In the genomic region with DNA sequence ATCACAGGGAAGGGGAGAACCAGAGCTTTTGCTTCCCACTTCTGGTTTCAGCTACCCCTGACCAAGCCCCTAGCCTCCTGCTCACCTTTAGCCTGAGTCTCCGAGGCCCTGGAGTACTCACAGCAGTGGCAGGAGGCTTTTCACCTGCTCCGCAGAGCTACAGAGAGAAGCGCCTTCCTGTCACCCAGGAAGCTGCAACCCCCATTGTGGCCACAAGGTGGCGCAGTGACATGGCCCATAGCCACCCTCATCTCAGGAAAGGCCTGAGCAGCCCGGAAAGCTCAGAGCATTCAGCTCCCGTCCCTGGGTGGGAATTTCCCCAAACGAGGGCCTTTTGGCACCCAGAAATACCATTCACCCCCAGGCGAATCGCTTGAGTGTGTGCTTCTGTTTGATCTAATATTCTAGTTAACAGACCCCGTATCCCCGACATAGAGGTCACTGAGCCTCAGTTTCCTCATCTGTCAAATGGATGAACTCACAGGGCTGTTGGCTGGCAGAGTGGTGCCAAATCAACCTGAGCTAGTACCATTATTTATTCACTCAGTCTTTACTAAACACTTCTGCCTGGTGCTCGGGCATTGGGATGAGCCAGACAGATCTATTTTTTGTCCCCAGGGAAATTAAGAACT, we compare ENCODE assay signal across 1 cellular context.
TF ChIP-seq lines count a peak whose summit lies in the region.

No MANE protein-coding gene starts in this region.

TF ChIP-seq in K562, 482 proteins besides CTCF, POLR2A, EP300 and RAD21 (continued from another document and continues in another):
- peak; percentile 85 for TF ChIP-seq DEAF1 (CRISPR knock-in tag; IDR thresholded peaks at IDR 0.05)
- no peak for TF ChIP-seq HDAC1 (IDR thresholded peaks at IDR 0.05)
- TF ChIP-seq SNIP1 (IDR thresholded peaks at IDR 0.05; ENCODE audit: low read depth) = no peak
- TF ChIP-seq, protein P1, sequence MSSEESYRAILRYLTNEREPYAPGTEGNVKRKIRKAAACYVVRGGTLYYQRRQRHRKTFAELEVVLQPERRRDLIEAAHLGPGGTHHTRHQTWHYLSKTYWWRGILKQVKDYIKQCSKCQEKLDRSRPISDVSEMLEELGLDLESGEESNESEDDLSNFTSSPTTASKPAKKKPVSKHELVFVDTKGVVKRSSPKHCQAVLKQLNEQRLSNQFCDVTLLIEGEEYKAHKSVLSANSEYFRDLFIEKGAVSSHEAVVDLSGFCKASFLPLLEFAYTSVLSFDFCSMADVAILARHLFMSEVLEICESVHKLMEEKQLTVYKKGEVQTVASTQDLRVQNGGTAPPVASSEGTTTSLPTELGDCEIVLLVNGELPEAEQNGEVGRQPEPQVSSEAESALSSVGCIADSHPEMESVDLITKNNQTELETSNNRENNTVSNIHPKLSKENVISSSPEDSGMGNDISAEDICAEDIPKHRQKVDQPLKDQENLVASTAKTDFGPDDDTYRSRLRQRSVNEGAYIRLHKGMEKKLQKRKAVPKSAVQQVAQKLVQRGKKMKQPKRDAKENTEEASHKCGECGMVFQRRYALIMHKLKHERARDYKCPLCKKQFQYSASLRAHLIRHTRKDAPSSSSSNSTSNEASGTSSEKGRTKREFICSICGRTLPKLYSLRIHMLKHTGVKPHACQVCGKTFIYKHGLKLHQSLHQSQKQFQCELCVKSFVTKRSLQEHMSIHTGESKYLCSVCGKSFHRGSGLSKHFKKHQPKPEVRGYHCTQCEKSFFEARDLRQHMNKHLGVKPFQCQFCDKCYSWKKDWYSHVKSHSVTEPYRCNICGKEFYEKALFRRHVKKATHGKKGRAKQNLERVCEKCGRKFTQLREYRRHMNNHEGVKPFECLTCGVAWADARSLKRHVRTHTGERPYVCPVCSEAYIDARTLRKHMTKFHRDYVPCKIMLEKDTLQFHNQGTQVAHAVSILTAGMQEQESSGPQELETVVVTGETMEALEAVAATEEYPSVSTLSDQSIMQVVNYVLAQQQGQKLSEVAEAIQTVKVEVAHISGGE (CRISPR knock-in tag; IDR thresholded peaks at IDR 0.05) = no peak
- TF ChIP-seq, protein P2, sequence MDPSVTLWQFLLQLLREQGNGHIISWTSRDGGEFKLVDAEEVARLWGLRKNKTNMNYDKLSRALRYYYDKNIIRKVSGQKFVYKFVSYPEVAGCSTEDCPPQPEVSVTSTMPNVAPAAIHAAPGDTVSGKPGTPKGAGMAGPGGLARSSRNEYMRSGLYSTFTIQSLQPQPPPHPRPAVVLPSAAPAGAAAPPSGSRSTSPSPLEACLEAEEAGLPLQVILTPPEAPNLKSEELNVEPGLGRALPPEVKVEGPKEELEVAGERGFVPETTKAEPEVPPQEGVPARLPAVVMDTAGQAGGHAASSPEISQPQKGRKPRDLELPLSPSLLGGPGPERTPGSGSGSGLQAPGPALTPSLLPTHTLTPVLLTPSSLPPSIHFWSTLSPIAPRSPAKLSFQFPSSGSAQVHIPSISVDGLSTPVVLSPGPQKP (CRISPR knock-in tag; IDR thresholded peaks at IDR 0.05) = no peak
- TF ChIP-seq HNRNPH1 (optimal IDR thresholded peaks at IDR 0.05; ENCODE audit: low read depth, low read length) = no peak
- TF ChIP-seq NBN (IDR thresholded peaks at IDR 0.05; ENCODE audit: low read depth) = no peak
- TF ChIP-seq, protein P3, sequence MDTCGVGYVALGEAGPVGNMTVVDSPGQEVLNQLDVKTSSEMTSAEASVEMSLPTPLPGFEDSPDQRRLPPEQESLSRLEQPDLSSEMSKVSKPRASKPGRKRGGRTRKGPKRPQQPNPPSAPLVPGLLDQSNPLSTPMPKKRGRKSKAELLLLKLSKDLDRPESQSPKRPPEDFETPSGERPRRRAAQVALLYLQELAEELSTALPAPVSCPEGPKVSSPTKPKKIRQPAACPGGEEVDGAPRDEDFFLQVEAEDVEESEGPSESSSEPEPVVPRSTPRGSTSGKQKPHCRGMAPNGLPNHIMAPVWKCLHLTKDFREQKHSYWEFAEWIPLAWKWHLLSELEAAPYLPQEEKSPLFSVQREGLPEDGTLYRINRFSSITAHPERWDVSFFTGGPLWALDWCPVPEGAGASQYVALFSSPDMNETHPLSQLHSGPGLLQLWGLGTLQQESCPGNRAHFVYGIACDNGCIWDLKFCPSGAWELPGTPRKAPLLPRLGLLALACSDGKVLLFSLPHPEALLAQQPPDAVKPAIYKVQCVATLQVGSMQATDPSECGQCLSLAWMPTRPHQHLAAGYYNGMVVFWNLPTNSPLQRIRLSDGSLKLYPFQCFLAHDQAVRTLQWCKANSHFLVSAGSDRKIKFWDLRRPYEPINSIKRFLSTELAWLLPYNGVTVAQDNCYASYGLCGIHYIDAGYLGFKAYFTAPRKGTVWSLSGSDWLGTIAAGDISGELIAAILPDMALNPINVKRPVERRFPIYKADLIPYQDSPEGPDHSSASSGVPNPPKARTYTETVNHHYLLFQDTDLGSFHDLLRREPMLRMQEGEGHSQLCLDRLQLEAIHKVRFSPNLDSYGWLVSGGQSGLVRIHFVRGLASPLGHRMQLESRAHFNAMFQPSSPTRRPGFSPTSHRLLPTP (IDR thresholded peaks at IDR 0.05; ENCODE audit: borderline replicate concordance, extremely low read depth, insufficient read length) = no peak
- TF ChIP-seq ZNF23 (CRISPR knock-in tag; IDR thresholded peaks at IDR 0.05) = no peak
- TF ChIP-seq, protein P4, sequence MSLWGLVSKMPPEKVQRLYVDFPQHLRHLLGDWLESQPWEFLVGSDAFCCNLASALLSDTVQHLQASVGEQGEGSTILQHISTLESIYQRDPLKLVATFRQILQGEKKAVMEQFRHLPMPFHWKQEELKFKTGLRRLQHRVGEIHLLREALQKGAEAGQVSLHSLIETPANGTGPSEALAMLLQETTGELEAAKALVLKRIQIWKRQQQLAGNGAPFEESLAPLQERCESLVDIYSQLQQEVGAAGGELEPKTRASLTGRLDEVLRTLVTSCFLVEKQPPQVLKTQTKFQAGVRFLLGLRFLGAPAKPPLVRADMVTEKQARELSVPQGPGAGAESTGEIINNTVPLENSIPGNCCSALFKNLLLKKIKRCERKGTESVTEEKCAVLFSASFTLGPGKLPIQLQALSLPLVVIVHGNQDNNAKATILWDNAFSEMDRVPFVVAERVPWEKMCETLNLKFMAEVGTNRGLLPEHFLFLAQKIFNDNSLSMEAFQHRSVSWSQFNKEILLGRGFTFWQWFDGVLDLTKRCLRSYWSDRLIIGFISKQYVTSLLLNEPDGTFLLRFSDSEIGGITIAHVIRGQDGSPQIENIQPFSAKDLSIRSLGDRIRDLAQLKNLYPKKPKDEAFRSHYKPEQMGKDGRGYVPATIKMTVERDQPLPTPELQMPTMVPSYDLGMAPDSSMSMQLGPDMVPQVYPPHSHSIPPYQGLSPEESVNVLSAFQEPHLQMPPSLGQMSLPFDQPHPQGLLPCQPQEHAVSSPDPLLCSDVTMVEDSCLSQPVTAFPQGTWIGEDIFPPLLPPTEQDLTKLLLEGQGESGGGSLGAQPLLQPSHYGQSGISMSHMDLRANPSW (CRISPR knock-in tag; IDR thresholded peaks at IDR 0.05) = no peak
- TF ChIP-seq NFIC (IDR thresholded peaks at IDR 0.05) = no peak
- TF ChIP-seq ESRRA (IDR thresholded peaks at IDR 0.05; ENCODE audit: borderline replicate concordance, low read depth) = no peak; the same call in 1 of the 2 replicates
- TF ChIP-seq STAT5B (CRISPR knock-in tag; IDR thresholded peaks at IDR 0.05) = no peak
- TF ChIP-seq ZNF584 (CRISPR knock-in tag; IDR thresholded peaks at IDR 0.05; ENCODE audit: low read depth) = no peak
- no peak for TF ChIP-seq ELF4 (CRISPR knock-in tag; IDR thresholded peaks at IDR 0.05)
- no peak for TF ChIP-seq TAF7 (tag; IDR thresholded peaks at IDR 0.05)
- no peak for TF ChIP-seq HDAC8 (tag; IDR thresholded peaks at IDR 0.05)
- no peak for TF ChIP-seq JUNB (CRISPR knock-in tag; conservative IDR thresholded peaks at IDR 0.05)
- TF ChIP-seq, protein P5, sequence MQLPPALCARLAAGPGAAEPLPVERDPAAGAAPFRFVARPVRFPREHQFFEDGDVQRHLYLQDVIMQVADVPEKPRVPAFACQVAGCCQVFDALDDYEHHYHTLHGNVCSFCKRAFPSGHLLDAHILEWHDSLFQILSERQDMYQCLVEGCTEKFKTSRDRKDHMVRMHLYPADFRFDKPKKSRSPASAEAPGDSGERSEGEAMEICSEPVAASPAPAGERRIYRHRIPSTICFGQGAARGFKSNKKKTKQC (CRISPR knock-in tag; IDR thresholded peaks at IDR 0.05) = no peak
- no peak for TF ChIP-seq U2AF2 (optimal IDR thresholded peaks at IDR 0.05; ENCODE audit: low read depth, low read length)
- TF ChIP-seq MTA1 (IDR thresholded peaks at IDR 0.05; ENCODE audit: borderline replicate concordance) = no peak
- no peak for TF ChIP-seq ZBTB7A (IDR thresholded peaks at IDR 0.05; ENCODE audit: borderline replicate concordance, control insufficient read depth, low read depth, low read length)
- peak; percentile 93 for TF ChIP-seq BCOR (IDR thresholded peaks at IDR 0.05)
- no peak for TF ChIP-seq CAMTA2 (CRISPR knock-in tag; conservative IDR thresholded peaks at IDR 0.05)
- no peak for TF ChIP-seq KDM2B (CRISPR knock-in tag; IDR thresholded peaks at IDR 0.05)
- TF ChIP-seq, protein P6, sequence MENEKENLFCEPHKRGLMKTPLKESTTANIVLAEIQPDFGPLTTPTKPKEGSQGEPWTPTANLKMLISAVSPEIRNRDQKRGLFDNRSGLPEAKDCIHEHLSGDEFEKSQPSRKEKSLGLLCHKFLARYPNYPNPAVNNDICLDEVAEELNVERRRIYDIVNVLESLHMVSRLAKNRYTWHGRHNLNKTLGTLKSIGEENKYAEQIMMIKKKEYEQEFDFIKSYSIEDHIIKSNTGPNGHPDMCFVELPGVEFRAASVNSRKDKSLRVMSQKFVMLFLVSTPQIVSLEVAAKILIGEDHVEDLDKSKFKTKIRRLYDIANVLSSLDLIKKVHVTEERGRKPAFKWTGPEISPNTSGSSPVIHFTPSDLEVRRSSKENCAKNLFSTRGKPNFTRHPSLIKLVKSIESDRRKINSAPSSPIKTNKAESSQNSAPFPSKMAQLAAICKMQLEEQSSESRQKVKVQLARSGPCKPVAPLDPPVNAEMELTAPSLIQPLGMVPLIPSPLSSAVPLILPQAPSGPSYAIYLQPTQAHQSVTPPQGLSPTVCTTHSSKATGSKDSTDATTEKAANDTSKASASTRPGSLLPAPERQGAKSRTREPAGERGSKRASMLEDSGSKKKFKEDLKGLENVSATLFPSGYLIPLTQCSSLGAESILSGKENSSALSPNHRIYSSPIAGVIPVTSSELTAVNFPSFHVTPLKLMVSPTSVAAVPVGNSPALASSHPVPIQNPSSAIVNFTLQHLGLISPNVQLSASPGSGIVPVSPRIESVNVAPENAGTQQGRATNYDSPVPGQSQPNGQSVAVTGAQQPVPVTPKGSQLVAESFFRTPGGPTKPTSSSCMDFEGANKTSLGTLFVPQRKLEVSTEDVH (IDR thresholded peaks at IDR 0.05; ENCODE audit: low read depth, partially characterized antibody) = no peak
- TF ChIP-seq PURB (CRISPR knock-in tag; IDR thresholded peaks at IDR 0.05; ENCODE audit: low read depth) = no peak
- peak; percentile 83 for TF ChIP-seq RBM25 (IDR thresholded peaks at IDR 0.05; ENCODE audit: low read depth, low read length, severe bottlenecking)
- TF ChIP-seq HES1 (IDR thresholded peaks at IDR 0.05; ENCODE audit: low read depth) = no peak
- TF ChIP-seq ZNF41 (CRISPR knock-in tag; conservative IDR thresholded peaks at IDR 0.05) = no peak
- TF ChIP-seq HDAC3 (IDR thresholded peaks at IDR 0.05; ENCODE audit: borderline replicate concordance, partially characterized antibody) = no peak
- no peak for TF ChIP-seq HMBOX1 (IDR thresholded peaks at IDR 0.05)
- TF ChIP-seq ETV5 (CRISPR knock-in tag; IDR thresholded peaks at IDR 0.05; ENCODE audit: low read depth) = peak; percentile 36; the same call in 1 of the 2 replicates
- no peak for TF ChIP-seq TGIF2 (CRISPR knock-in tag; IDR thresholded peaks at IDR 0.05)
- peak; percentile 56; the same call in 1 of the 2 replicates for TF ChIP-seq STAG1 (CRISPR knock-in tag; IDR thresholded peaks at IDR 0.05; ENCODE audit: borderline replicate concordance)
- TF ChIP-seq HSF4 (CRISPR knock-in tag; IDR thresholded peaks at IDR 0.05; ENCODE audit: borderline replicate concordance) = no peak
- TF ChIP-seq ARNT (IDR thresholded peaks at IDR 0.05) = no peak
- no peak for TF ChIP-seq RNF219 (CRISPR knock-in tag; IDR thresholded peaks at IDR 0.05)
- no peak for TF ChIP-seq MTA3 (IDR thresholded peaks at IDR 0.05; ENCODE audit: borderline replicate concordance)
- no peak for TF ChIP-seq MIER1 (IDR thresholded peaks at IDR 0.05; ENCODE audit: low read depth)
